8 cellular contexts compared by ENCODE assay signal in the genomic region with DNA sequence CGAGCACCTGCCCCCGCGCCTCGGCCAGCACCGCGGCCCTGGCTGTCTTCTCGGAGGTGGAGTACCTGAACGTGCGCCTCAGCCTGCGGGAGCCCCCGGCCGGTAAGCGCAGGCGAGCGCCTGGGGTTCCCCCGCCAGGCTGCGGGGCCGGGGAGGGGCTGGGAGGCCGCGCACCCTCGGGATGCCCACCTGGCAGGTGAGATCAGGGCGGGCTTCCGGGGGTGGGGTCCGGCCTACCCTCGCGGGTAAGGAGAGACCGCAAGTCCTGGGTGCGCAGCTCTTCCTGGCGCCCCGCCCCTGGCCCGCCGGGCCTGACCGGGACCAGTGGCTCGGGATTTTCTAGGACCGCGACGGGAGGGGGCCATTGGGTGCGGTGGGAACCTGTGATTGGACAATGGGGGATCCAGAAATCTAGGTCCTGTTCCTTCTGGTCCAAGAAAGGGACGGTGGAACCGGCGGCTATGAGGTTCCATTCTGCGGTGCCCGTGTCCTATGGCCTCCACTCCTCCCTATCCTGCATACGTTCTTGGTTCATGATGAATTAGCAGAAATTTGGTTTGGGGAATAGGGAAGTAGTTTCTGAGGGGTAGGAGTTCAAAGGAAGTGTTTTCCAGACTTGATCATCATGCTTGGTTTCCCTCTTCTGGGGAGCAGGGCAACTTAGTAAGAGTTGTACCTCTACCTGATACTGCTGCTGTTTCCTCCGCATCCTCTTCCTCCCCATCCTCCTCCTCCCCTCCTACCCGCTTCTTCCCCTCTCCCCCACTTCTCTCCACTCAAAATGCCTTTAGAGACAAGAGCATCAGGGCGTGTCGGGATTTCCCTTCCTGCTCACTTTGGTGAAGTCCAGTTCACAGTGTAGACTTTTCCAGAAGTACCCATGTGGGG. TPM values are rescaled to one million over a fixed set of nuclear protein-coding genes. Genes with fewer than 3 reads are reported as not detected.
A peak's percentile ranks its signal among the peaks of the same experiment; 100 is the strongest.
DNase-seq lines count a peak whose midpoint lies in the region; ATAC-seq and TF ChIP-seq lines count a peak whose summit lies in the region.

No MANE protein-coding gene starts in this region.

- ATAC-seq in HG02798 (IDR thresholded peaks at IDR 0.05; ENCODE audit: poor library complexity, unreplicated experiment): no peak

- peak overlapping the region; percentile 68 to 95 (median 86) for H3K4me3 ChIP-seq in spleen

- peaks cover 0 to 9% (median 0%) of the 10 kb centered on the region in 7 donors for H3K27me3 ChIP-seq in spleen (replicated peaks in 1 of 7)

- H3K4me1 ChIP-seq in spleen: peaks cover 0 to 62% (median 31%) of the 10 kb centered on the region in 6 donors

- DNase-seq in DMS 273 (lab: John Stamatoyannopoulos, UW; ENCODE audit: unreplicated experiment) (peak; percentile 34), DMS 273 treated with DMSO at 0.1 percent for 48 hours (lab: John Stamatoyannopoulos, UW) (no peak), RPMI7951 (ENCODE audit: low read depth) (peak; percentile 17), cerebellar cortex (ENCODE audit: low spot score) (peak; percentile 39), kidney tubule cell (ENCODE audit: low spot score) (peak; percentile 49), spleen (peak; percentile 91), NCI-H1105 treated with DMSO at 0.1 percent for 48 hours (lab: John Stamatoyannopoulos, UW) (no peak)

- intact Hi-C loops in spleen (cut with DNase I; ENCODE audit: low total_unique reads): no loop called here

- no peak for TF ChIP-seq CTCF in spleen (IDR thresholded peaks at IDR 0.05 in 8 of 11, conservative IDR thresholded peaks at IDR 0.05 in 3 of 11)

- H3K9me3 ChIP-seq in spleen: no peaks in the 10 kb centered on the region

- no peak for TF ChIP-seq POLR2A in spleen (IDR thresholded peaks at IDR 0.05)

- WGBS in spleen, 5 donors: 5 to 16% (median 7%) methylated on average over 20 to 48 of the region's 48 CpGs

- H3K36me3 ChIP-seq in spleen: peaks cover 0 to 7% (median 0%) of the 10 kb centered on the region in 6 donors

- H3K27ac ChIP-seq in spleen: peak overlapping the region; percentile 70 to 94 (median 90)

RNA-seq across cellular contexts. Expression of gene ARRDC4, which starts 0.8 kb away (rescaled TPM):
- 4.0 and 4.6 TPM in 2 replicates for total RNA-seq in RPMI7951 (2014; rRNA removed; shearing (Covaris generic))
- 10 to 100 TPM; 11.7 to 24.2 (median 17.5) TPM for total RNA-seq in spleen
- 10 to 100 TPM in 1 of 3 donors, 1 to 10 TPM in 2; 7.7 to 13.2 (median 9.5) TPM for polyA plus RNA-seq in spleen

Comparison
In these comparisons a context has a peak if more than half of its experiments do, and no peak if none do; other contexts are left out.
1. DNase-seq: peak in DMS 273 (single experiment), RPMI7951 (single experiment), cerebellar cortex (single experiment), kidney tubule cell (single experiment) and spleen (single experiment); none in DMS 273 treated with DMSO at 0.1 percent for 48 hours (single experiment) and NCI-H1105 treated with DMSO at 0.1 percent for 48 hours (single experiment).